In genomic region chr19:16325161-16325527, GRCh38 we compare ENCODE assay signal across 8 cellular contexts. TPM values are rescaled to one million over a fixed set of nuclear protein-coding genes. Genes with fewer than 3 reads are reported as not detected.
DNase-seq lines count a peak whose midpoint lies in the region; ATAC-seq and TF ChIP-seq lines count a peak whose summit lies in the region.

No MANE protein-coding gene starts in this region.

- H2BK120ac ChIP-seq in trophoblast cell (ENCODE audit: insufficient read depth, low read length, poor library complexity), result no peak overlapping the region

- peaks cover 21% of the 10 kb centered on the region for H3K27me3 Mint-ChIP-seq in activated T-cell treated with anti-CD3 and anti-CD28 coated beads, Interleukin-2, amount 50 U/mL, for 24 hours

- H3K4ac ChIP-seq in trophoblast cell (ENCODE audit: low read depth, low read length), result no peak overlapping the region

- no peak overlapping the region for H2AFZ ChIP-seq in trophoblast cell (ENCODE audit: insufficient read depth, low read length, poor library complexity)

- no peak overlapping the region for H3K23ac ChIP-seq in trophoblast cell (ENCODE audit: low read length)

- H3K4me3 ChIP-seq in fibroblast of villous mesenchyme (ENCODE audit: low read depth, low read length) (peak overlapping the region; percentile 65), trophoblast cell (ENCODE audit: low read depth, low read length) (peak overlapping the region; percentile 74)

- H3K14ac ChIP-seq in trophoblast cell (ENCODE audit: low read length), result no peak overlapping the region

- no peak overlapping the region for H4K91ac ChIP-seq in trophoblast cell (ENCODE audit: low read depth, low read length)

- H3K4me1 Mint-ChIP-seq in activated T-cell treated with anti-CD3 and anti-CD28 coated beads, Interleukin-2, amount 50 U/mL, for 24 hours (ENCODE audit: low read depth), result peaks cover 51% of the 10 kb centered on the region

- peaks cover 3 to 9% of the 10 kb centered on the region in 2 experiments for H3K4me1 ChIP-seq in trophoblast cell (ENCODE audit: control insufficient read depth in 1 of 2, insufficient read depth in 2 of 2, low read length in 2 of 2)

- no peak overlapping the region for H4K12ac ChIP-seq in trophoblast cell (ENCODE audit: low read depth, low read length)

- ATAC-seq in HG03432 (IDR thresholded peaks at IDR 0.05; ENCODE audit: unreplicated experiment) (peak; percentile 15), HG02870 (IDR thresholded peaks at IDR 0.05; ENCODE audit: unreplicated experiment) (no peak)

- no peaks in the 10 kb centered on the region for H3K79me1 ChIP-seq in trophoblast cell (ENCODE audit: low read length)

- H3K79me2 ChIP-seq in trophoblast cell (ENCODE audit: control insufficient read depth, insufficient read depth, low read length, poor library complexity), result no peaks in the 10 kb centered on the region

- H4K8ac ChIP-seq in trophoblast cell (ENCODE audit: low read depth, low read length), result no peak overlapping the region

- H3K4me2 ChIP-seq in trophoblast cell (ENCODE audit: low read length), result peak overlapping the region; percentile 77

- peak; percentile 10 for TF ChIP-seq CTCF in fibroblast of villous mesenchyme (IDR thresholded peaks at IDR 0.05; ENCODE audit: insufficient read depth, low read depth, low read length)

- H3K9ac ChIP-seq in trophoblast cell (ENCODE audit: low read length), result no peak overlapping the region

- H3K4me3 Mint-ChIP-seq in activated T-cell treated with anti-CD3 and anti-CD28 coated beads, Interleukin-2, amount 50 U/mL, for 24 hours, result peak overlapping the region; percentile 59

- no peak overlapping the region for H2BK5ac ChIP-seq in trophoblast cell (ENCODE audit: low read depth, low read length, poor library complexity)

- no peaks in the 10 kb centered on the region for H3K9me3 ChIP-seq in trophoblast cell (ENCODE audit: insufficient read depth, low read depth, low read length)

- DNase-seq in DMS 273 (lab: John Stamatoyannopoulos, UW; ENCODE audit: unreplicated experiment) (peak; percentile 60), DMS 273 treated with DMSO at 0.1 percent for 48 hours (lab: John Stamatoyannopoulos, UW) (no peak), fibroblast of villous mesenchyme (ENCODE audit: low read depth) (no peak), trophoblast cell (peak in 1 of 2 donors; percentile 41), mucosa of gallbladder (ENCODE audit: low spot score) (no peak)
- DNase-seq in activated T-cell treated with anti-CD3 and anti-CD28 coated beads, Interleukin-2, amount 50 U/mL, for 24 hours, result peak; percentile 63

- H3K27me3 ChIP-seq in trophoblast cell (ENCODE audit: insufficient read depth, low read length), result peaks cover 39% of the 10 kb centered on the region

- no peak overlapping the region for H3K27ac Mint-ChIP-seq in activated T-cell treated with anti-CD3 and anti-CD28 coated beads, Interleukin-2, amount 50 U/mL, for 24 hours

- no peak overlapping the region for H3K18ac ChIP-seq in trophoblast cell (ENCODE audit: low read length)

- no peaks in the 10 kb centered on the region for H3K36me3 ChIP-seq in trophoblast cell (ENCODE audit: control insufficient read depth in 1 of 2, insufficient read depth in 2 of 2, low read length in 2 of 2)

- H2AK5ac ChIP-seq in trophoblast cell (ENCODE audit: low read length), result no peak overlapping the region

- no peak overlapping the region for H2BK12ac ChIP-seq in trophoblast cell (ENCODE audit: low read length)

- WGBS in trophoblast cell (ENCODE audit: extremely low coverage, insufficient coverage, insufficient read length), result no CpG with 5 or more reads among the region's 52 CpGs

- H3K9me3 Mint-ChIP-seq in activated T-cell treated with anti-CD3 and anti-CD28 coated beads, Interleukin-2, amount 50 U/mL, for 24 hours, result no peaks in the 10 kb centered on the region

- H3K27ac ChIP-seq in trophoblast cell (ENCODE audit: low read depth, low read length), result no peak overlapping the region

- peaks cover 6% of the 10 kb centered on the region for H3K36me3 Mint-ChIP-seq in activated T-cell treated with anti-CD3 and anti-CD28 coated beads, Interleukin-2, amount 50 U/mL, for 24 hours (ENCODE audit: low read depth)

RNA-seq across cellular contexts. Expression of gene KLF2, which starts 0.5 kb away (rescaled TPM):
- total RNA-seq in fibroblast of villous mesenchyme (3.0 and 6.8 TPM in 2 replicates), mucosa of gallbladder (91.4 TPM)
- polyA plus RNA-seq in trophoblast cell (2013), result 1.0 and 1.2 TPM in 2 replicates

Comparison
In these comparisons a context has a peak if more than half of its experiments do, and no peak if none do; other contexts are left out.
1. DNase-seq: peak in DMS 273 (single experiment) and activated T-cell treated with anti-CD3 and anti-CD28 coated beads, Interleukin-2, amount 50 U/mL, for 24 hours (single experiment); none in DMS 273 treated with DMSO at 0.1 percent for 48 hours (single experiment), fibroblast of villous mesenchyme (single experiment) and mucosa of gallbladder (single experiment).
2. RNA of gene KLF2, which starts 0.5 kb away (total RNA-seq): 91.4 TPM in mucosa of gallbladder (single experiment); 3.0 to 6.8 TPM in fibroblast of villous mesenchyme; every median in the first group is over 10 times any median in the second.